Comparison of ENCODE assay signal across 8 cellular contexts in the genomic region with DNA sequence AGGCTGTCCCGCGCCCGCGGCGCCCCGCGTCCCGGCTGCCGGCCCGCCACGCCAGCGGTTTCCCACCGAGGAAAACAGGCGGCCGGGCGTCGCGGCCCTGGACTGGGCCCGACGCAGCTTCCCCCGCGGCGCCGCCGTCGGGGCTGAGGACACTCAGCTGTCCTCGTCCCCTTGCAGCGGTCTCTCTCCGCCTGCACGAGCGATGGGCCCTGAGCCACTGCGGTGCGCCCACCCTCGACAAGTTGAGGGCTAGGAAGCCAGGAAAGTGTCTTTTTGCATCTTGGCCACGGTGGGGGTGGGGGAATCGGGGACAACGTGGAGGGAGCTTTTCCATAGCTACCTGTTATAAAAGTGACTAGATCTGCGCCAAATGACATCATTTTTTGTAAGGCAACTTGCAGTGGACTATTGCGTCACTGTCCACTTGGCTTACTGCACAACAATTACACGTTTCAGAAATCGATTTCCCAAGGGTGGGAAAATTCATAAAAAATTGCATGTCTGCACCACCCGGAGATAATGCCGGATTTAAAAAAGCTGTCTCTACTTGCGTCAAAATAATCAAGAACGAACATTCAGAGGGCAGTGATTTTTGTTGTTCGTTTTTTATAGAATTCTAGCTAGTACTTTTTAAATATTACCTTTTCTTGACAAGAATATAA. TPM values are rescaled to one million over a fixed set of nuclear protein-coding genes. Genes with fewer than 3 reads are reported as not detected.
DNase-seq lines count a peak whose midpoint lies in the region; ATAC-seq, FAIRE-seq and TF ChIP-seq lines count a peak whose summit lies in the region.

No MANE protein-coding gene starts in this region.

- H2BK5ac ChIP-seq in H1 (ENCODE audit: low read depth, low read length): peak overlapping the region; percentile 85

- H2BK15ac ChIP-seq in H1 (ENCODE audit: low read length): no peak overlapping the region

- peaks cover 8% of the 10 kb centered on the region for H3K4me1 Mint-ChIP-seq in Calu3 (ENCODE audit: low read depth, unreplicated experiment)

- peak; percentile 21 for ATAC-seq in GM19351 (IDR thresholded peaks at IDR 0.05; ENCODE audit: unreplicated experiment)
- peak; percentile 20 for ATAC-seq in HG03442 (IDR thresholded peaks at IDR 0.05; ENCODE audit: unreplicated experiment)

- H3K4me3 ChIP-seq in H1 (ENCODE audit: extremely low read depth in 1 of 4, insufficient read depth in 2 of 4, low read depth in 3 of 4, low read length in 4 of 4) (peak overlapping the region; percentile 56 to 97 (median 74)), muscle layer of colon (ENCODE audit: low read depth in 1 of 2, low read length in 2 of 2) (peak overlapping the region; percentile 56 to 63), vagina (peak overlapping the region; percentile 54 to 77)

- H2AK5ac ChIP-seq in H1 (ENCODE audit: low read depth, low read length): 0 out of 2 replicates have a peak overlapping the region, but pooled peaks have one; percentile 65

- H3K18ac ChIP-seq in H1 (ENCODE audit: extremely low read depth, low read length): no peak overlapping the region; the same call in 1 of the 2 replicates

- no peak overlapping the region for H3K14ac ChIP-seq in H1 (ENCODE audit: insufficient read length)

- H3K9ac ChIP-seq in H1 (replicated peaks in 1 of 4; ENCODE audit: extremely low read depth in 1 of 4, low read depth in 3 of 4, low read length in 3 of 4) (peak overlapping the region in 3 of 4 experiments; percentile 79 to 93 (median 88); a peak in 6 of 7 replicates), muscle layer of colon (ENCODE audit: low read length) (peak overlapping the region; percentile 78)

- peak; percentile 42 for TF ChIP-seq POLR2A in Raji (IDR thresholded peaks at IDR 0.05; ENCODE audit: insufficient read depth, low read depth, low read length)
- peak; percentile 42 to 44 for TF ChIP-seq POLR2A in H1 (IDR thresholded peaks at IDR 0.05; ENCODE audit: control extremely low read depth in 1 of 2, low read depth in 2 of 2, low read length in 2 of 2)
- TF ChIP-seq POLR2A in vagina (IDR thresholded peaks at IDR 0.05): peak in 1 of 2 donors; percentile 41

- peak overlapping the region; percentile 57 for H4K5ac ChIP-seq in H1 (ENCODE audit: insufficient read length, low read depth, low read length)

- no peaks in the 10 kb centered on the region for H3K79me1 ChIP-seq in H1 (ENCODE audit: low read depth, low read length)

- H3K27ac ChIP-seq in H1 (ENCODE audit: low read depth, low read length): peak overlapping the region; percentile 84
- peak overlapping the region; percentile 83 for H3K27ac ChIP-seq in muscle layer of colon (ENCODE audit: low read depth, low read length)
- H3K27ac ChIP-seq in vagina: peak overlapping the region; percentile 79

- no peaks in the 10 kb centered on the region for H4K20me1 ChIP-seq in H1 (replicated peaks in 1 of 2; ENCODE audit: control insufficient read depth in 1 of 2, insufficient read depth in 2 of 2, low read length in 2 of 2)

- POLR2A ChIA-PET in H1 (lab: Charles Lee; ENCODE audit: partially characterized antibody): interaction anchor here (0.5 to 4.6 kb wide), 7 partner anchors 11 to 282 kb away, joined by 3 to 37 read pairs (median 3); a partner anchor contains a TSS

- peak overlapping the region; percentile 93; the same call in 1 of the 2 replicates for H4K8ac ChIP-seq in H1 (ENCODE audit: extremely low read depth, insufficient read depth, low read length)

- 0 out of 2 replicates have a peak, but pooled peaks cover 3% of the 10 kb centered on the region for H3K23me2 ChIP-seq in H1 (ENCODE audit: low read depth, low read length)

- TF ChIP-seq EP300 in H1 (IDR thresholded peaks at IDR 0.05; ENCODE audit: borderline replicate concordance in 1 of 2, low read depth in 2 of 2, low read length in 2 of 2): no peak

- no peaks in the 10 kb centered on the region for H3K9me3 ChIP-seq in H1 (ENCODE audit: insufficient read depth in 2 of 2, low read depth in 1 of 2, low read length in 1 of 2)
- no peaks in the 10 kb centered on the region for H3K9me3 ChIP-seq in muscle layer of colon (ENCODE audit: low read length)
- H3K9me3 ChIP-seq in vagina: no peaks in the 10 kb centered on the region

- H3K79me2 ChIP-seq in H1 (ENCODE audit: control insufficient read depth in 1 of 2, insufficient read depth in 2 of 2, low read length in 2 of 2): peaks cover 0 to 32% of the 10 kb centered on the region in 2 experiments; a peak in 2 of 4 replicates

- CTCF ChIA-PET in Calu3 (lab: Charles Lee): interaction anchor here (0.7 to 1.4 kb wide), 3 partner anchors 29 to 152 kb away, joined by 3 to 14 read pairs (median 4); a partner anchor contains a TSS
- CTCF ChIA-PET in H1 (lab: Charles Lee; ENCODE audit: partially characterized antibody): interaction anchor here (1.3 to 3.3 kb wide), 2 partner anchors 29 to 117 kb away, joined by 4 to 23 read pairs; a partner anchor contains a TSS

- H3K4ac ChIP-seq in H1 (replicated peaks; ENCODE audit: insufficient read length, low read depth, low read length): peak overlapping the region; percentile 78

- BruUV-seq in Calu3 (replicated peaks; lab: Mats Ljungman, UMichigan): TSS peak; percentile 87

- peak overlapping the region; percentile 27 for H4K91ac ChIP-seq in H1 (replicated peaks; ENCODE audit: insufficient read length, low read length)

- H3K4me1 ChIP-seq in H1 (replicated peaks in 1 of 4; ENCODE audit: control insufficient read depth in 3 of 4, insufficient read depth in 4 of 4, low read length in 3 of 4): peaks cover 0 to 7% (median 0%) of the 10 kb centered on the region in 4 experiments; a peak in 1 of 7 replicates
- no peaks in the 10 kb centered on the region for H3K4me1 ChIP-seq in muscle layer of colon (ENCODE audit: insufficient read depth, low read length)
- no peaks in the 10 kb centered on the region for H3K4me1 ChIP-seq in vagina

- H3K23ac ChIP-seq in H1 (ENCODE audit: insufficient read length): no peak overlapping the region

- no peak overlapping the region for H2BK120ac ChIP-seq in H1 (replicated peaks; ENCODE audit: low read depth, low read length)

- peak overlapping the region; percentile 78 to 88 for H3K4me2 ChIP-seq in H1 (ENCODE audit: insufficient read depth in 1 of 2, low read depth in 2 of 2, low read length in 2 of 2)

- H3K27me3 ChIP-seq in H1 (replicated peaks in 1 of 4; ENCODE audit: control insufficient read depth in 3 of 4, extremely low read depth in 1 of 4, insufficient read depth in 3 of 4, low read length in 3 of 4) (peaks cover 0 to 3% (median 0%) of the 10 kb centered on the region in 4 experiments; a peak in 2 of 7 replicates), muscle layer of colon (ENCODE audit: control insufficient read depth in 1 of 2, insufficient read depth in 2 of 2, low read length in 2 of 2) (peaks cover 5 to 6% of the 10 kb centered on the region in 2 donors), vagina (no peaks in the 10 kb centered on the region)

- DNase-seq in Calu3 (peak; percentile 1), H1 (ENCODE audit: low read depth in 1 of 2, low spot score in 2 of 2) (peak in 1 of 2 experiments; percentile 50), vagina (ENCODE audit: extremely low spot score in 2 of 2) (peak in 1 of 2 donors; percentile 88)
- no peak for DNase-seq in effector CD4-positive, alpha-beta T cell

- no peak for TF ChIP-seq RAD21 in H1 (IDR thresholded peaks at IDR 0.05 in 1 of 2, conservative IDR thresholded peaks at IDR 0.05 in 1 of 2; ENCODE audit: low read depth in 2 of 2, low read length in 2 of 2)

- H3K36me3 ChIP-seq in H1 (ENCODE audit: control insufficient read depth in 2 of 4, insufficient read depth in 4 of 4, low read length in 3 of 4) (no peaks in the 10 kb centered on the region), muscle layer of colon (ENCODE audit: insufficient read depth, low read length) (no peaks in the 10 kb centered on the region), vagina (no peaks in the 10 kb centered on the region)

- no peak overlapping the region for H2BK20ac ChIP-seq in H1 (ENCODE audit: low read length)

- peak overlapping the region; percentile 75; the same call in 1 of the 2 replicates for H2BK12ac ChIP-seq in H1 (ENCODE audit: low read depth, low read length)

- no peak overlapping the region for H2AFZ ChIP-seq in H1 (ENCODE audit: low read length)

- TF ChIP-seq CTCF in Calu3 (IDR thresholded peaks at IDR 0.05; ENCODE audit: unreplicated experiment) (no peak), H1 (IDR thresholded peaks at IDR 0.05; ENCODE audit: control extremely low read depth in 1 of 3, insufficient read depth in 1 of 3, low read depth in 1 of 3, low read length in 3 of 3) (no peak), vagina (IDR thresholded peaks at IDR 0.05) (no peak)

- H3K36me3 Mint-ChIP-seq in Calu3 (ENCODE audit: insufficient read depth, unreplicated experiment): peaks cover 13% of the 10 kb centered on the region

- peak overlapping the region; percentile 54 for H3K27ac Mint-ChIP-seq in Calu3 (ENCODE audit: unreplicated experiment)

- 11% methylated on average over 18 of the region's 46 CpGs; no CpG with 5 or more reads in 1 of the 2 experiments for WGBS in H1 (ENCODE audit: extremely low coverage in 1 of 2, insufficient coverage in 1 of 2, insufficient read length in 1 of 2, insufficient replicate concordance in 2 of 2, low coverage in 1 of 2, low lambda C conversion rate in 2 of 2, missing lambda C conversion rate in 1 of 2), 2 experiments

- peak overlapping the region; percentile 73 for H3K56ac ChIP-seq in H1 (replicated peaks; ENCODE audit: insufficient read length, low read depth, low read length)

- H3K27me3 Mint-ChIP-seq in Calu3 (ENCODE audit: unreplicated experiment): no peaks in the 10 kb centered on the region

- H3K9me3 Mint-ChIP-seq in Calu3 (ENCODE audit: low read depth, unreplicated experiment): no peaks in the 10 kb centered on the region

- peak overlapping the region; percentile 62 for H3K4me3 Mint-ChIP-seq in Calu3 (ENCODE audit: low read depth, unreplicated experiment)

- intact Hi-C loops in Calu3 (cut with micrococcal nuclease; ENCODE audit: unreplicated experiment) (no loop called here), vagina (cut with DNase I) (no loop called here)

- peak; percentile 19 for FAIRE-seq in H1 (lab: Jason Lieb, UNC)

RNA-seq across cellular contexts. Expression of a gene that starts 1.1 kb away (rescaled TPM):
- total RNA-seq in Calu3 (2022) (4.0 and 4.7 TPM in 2 replicates), vagina (9.8 TPM)
- total RNA-seq in H1 (2021; fragmentation: NEBNext Ultra II Directional; extraction: Animal tissue kit (Norgen Biotek cat#: 25700)): 8.5 and 8.9 TPM in 2 replicates
- polyA plus RNA-seq in H1 (2011; rRNA removed): 2.2 and 3.7 TPM in 2 replicates
- polyA plus RNA-seq in H1 (2011; cell fraction: cytosol; rRNA removed): 3.9 TPM
- 1.4 TPM for polyA plus RNA-seq in H1 (2011; cell fraction: nucleus; rRNA removed)
- polyA plus RNA-seq in H1 (2012, experiment 1 of 2): 2.8 to 6.1 TPM (median 3.9 TPM) in 4 replicates
- 0.62 TPM for polyA plus RNA-seq in H1 (2012, experiment 2 of 2)
- 4.2 TPM for polyA plus RNA-seq in H1 (2013, experiment 1 of 2)
- 3.9 TPM for polyA plus RNA-seq in H1 (2013, experiment 2 of 2)
- polyA minus RNA-seq in H1 (2011; rRNA and poly(A)+ RNA removed): 11.4 and 15.0 TPM in 2 replicates
- polyA minus RNA-seq in H1 (2011; cell fraction: cytosol; rRNA and poly(A)+ RNA removed): 5.7 TPM
- polyA minus RNA-seq in H1 (2011; cell fraction: nucleus; rRNA and poly(A)+ RNA removed): 7.4 TPM

RNA-seq across cellular contexts. Expression of a gene that starts 28.9 kb away (rescaled TPM):
- total RNA-seq in Calu3 (2022) (255 and 277 TPM in 2 replicates), vagina (121 TPM)
- 244 and 259 TPM in 2 replicates for total RNA-seq in H1 (2021; fragmentation: NEBNext Ultra II Directional; extraction: Animal tissue kit (Norgen Biotek cat#: 25700))
- 65.5 and 69.0 TPM in 2 replicates for polyA plus RNA-seq in H1 (2011; rRNA removed)
- polyA plus RNA-seq in H1 (2011; cell fraction: cytosol; rRNA removed): 90.2 TPM
- 75.8 TPM for polyA plus RNA-seq in H1 (2011; cell fraction: nucleus; rRNA removed)
- polyA plus RNA-seq in H1 (2012, experiment 1 of 2): 146 to 218 TPM (median 174 TPM) in 4 replicates
- 85.2 TPM for polyA plus RNA-seq in H1 (2012, experiment 2 of 2)
- 130 TPM for polyA plus RNA-seq in H1 (2013, experiment 1 of 2)
- polyA plus RNA-seq in H1 (2013, experiment 2 of 2): 127 TPM
- 91.8 and 142 TPM in 2 replicates for polyA minus RNA-seq in H1 (2011; rRNA and poly(A)+ RNA removed)
- polyA minus RNA-seq in H1 (2011; cell fraction: cytosol; rRNA and poly(A)+ RNA removed): 236 TPM
- polyA minus RNA-seq in H1 (2011; cell fraction: nucleus; rRNA and poly(A)+ RNA removed): 125 TPM
